In the genomic region with DNA sequence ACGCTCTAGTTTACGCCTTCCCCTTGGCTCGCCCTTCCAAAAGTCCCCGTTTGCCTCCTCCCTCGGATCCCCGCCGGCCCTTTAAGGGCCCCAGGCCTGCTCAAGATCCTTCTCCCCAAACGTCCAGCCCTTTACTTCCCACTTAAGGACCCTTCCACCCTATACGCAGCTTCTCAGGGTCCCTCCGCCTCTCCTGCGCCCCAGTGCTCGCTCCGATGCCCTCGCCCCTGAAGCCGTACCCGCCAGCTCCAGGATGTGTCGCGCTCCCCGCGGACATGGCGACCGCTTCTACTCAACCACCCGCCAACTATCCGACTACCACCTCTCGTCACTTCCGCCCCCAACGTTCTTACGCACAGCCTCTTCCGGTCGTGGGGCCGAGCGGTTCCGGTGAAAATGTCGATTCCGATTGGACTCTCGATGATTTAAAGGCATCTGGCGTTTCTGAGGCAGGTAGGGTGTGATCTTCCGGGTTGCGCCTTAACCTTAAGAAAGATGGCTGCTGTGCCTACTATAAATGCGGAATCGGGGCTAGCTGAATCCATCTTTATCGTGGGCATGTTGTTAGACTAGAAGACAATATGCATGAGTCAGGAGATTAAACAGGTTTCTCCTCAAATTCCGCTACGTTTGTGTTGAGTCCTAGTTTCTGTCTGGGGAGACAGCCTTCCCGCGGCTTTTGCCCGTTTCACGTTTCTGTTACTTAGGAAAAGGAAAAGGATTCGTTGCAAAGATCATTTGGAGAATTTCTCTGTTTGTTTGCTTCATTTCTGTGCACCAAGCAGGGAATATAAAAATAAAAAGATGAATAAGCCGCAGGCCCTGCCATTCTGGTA, we compare ENCODE assay signal across 8 cellular contexts. TPM values are rescaled to one million over a fixed set of nuclear protein-coding genes. Genes with fewer than 3 reads are reported as not detected.
DNase-seq lines count a peak whose midpoint lies in the region; ATAC-seq, FAIRE-seq and TF ChIP-seq lines count a peak whose summit lies in the region.

A gene (minus strand): TSS at position 317 of the 836 bp plus-strand sequence. CDS start 40 bp downstream, at position 277.

- no peaks in the 10 kb centered on the region for H3K27me3 ChIP-seq in keratinocyte (ENCODE audit: control insufficient read depth, extremely low read depth, insufficient read depth, low read length)

- H3K4me2 ChIP-seq in keratinocyte (ENCODE audit: control insufficient read depth, extremely low read depth, insufficient read depth, low read depth, low read length), result peak within 1 kb of the TSS; percentile 95

- no peaks in the 10 kb centered on the region for H3K9me3 ChIP-seq in keratinocyte (ENCODE audit: control insufficient read depth, low read depth, low read length)

- H3K27ac ChIP-seq in keratinocyte (ENCODE audit: control insufficient read depth, insufficient read depth, low read length), result peak within 1 kb of the TSS; percentile 96

- H3K4me1 ChIP-seq in keratinocyte (ENCODE audit: control insufficient read depth, extremely low read depth, insufficient read depth, low read length), result peaks cover 38% of the 10 kb centered on the region

- H2AFZ ChIP-seq in keratinocyte (ENCODE audit: control insufficient read depth, low read length), result peak within 1 kb of the TSS; percentile 29

- peak; percentile 87 for ATAC-seq in GM19025 (IDR thresholded peaks at IDR 0.05; ENCODE audit: low read depth, unreplicated experiment)
- peak; percentile 94 for ATAC-seq in HG03342 (IDR thresholded peaks at IDR 0.05; ENCODE audit: unreplicated experiment)

- peaks cover 5% of the 10 kb centered on the region for H4K20me1 ChIP-seq in keratinocyte (ENCODE audit: control insufficient read depth, extremely low read depth, insufficient read depth, low read length)

- H3K36me3 ChIP-seq in keratinocyte (ENCODE audit: control insufficient read depth in 2 of 2, extremely low read depth in 1 of 2, insufficient read depth in 2 of 2, low read length in 2 of 2), result peaks cover 6 to 23% of the 10 kb centered on the region in 2 experiments

- DNase-seq in AG20443 (ENCODE audit: low spot score) (peak; percentile 95), NCI-H446 (lab: John Stamatoyannopoulos, UW) (peak; percentile 98 to 99), cerebellar nuclear complex (lab: John Stamatoyannopoulos, UW) (peak; percentile 85 to 93), keratinocyte (ENCODE audit: low read depth, low spot score) (peak; percentile 85)
- DNase-seq in activated CD4-positive, CD25-positive, alpha-beta regulatory T cell treated with anti-CD3 and anti-CD28 coated beads, Interleukin-2, amount 50 U/mL, for 16 hours (ENCODE audit: low read depth, low spot score), result peak; percentile 94
- DNase-seq in stimulated activated CD4-positive, alpha-beta T cell treated with anti-CD3 and anti-CD28 coated beads, Interleukin-15, amount 100 ng/mL, for 24 hours, result peak; percentile 95

- H3K79me2 ChIP-seq in keratinocyte (ENCODE audit: control insufficient read depth, insufficient read depth, low read length), result peaks cover 48% of the 10 kb centered on the region

- peaks cover 3% of the 10 kb centered on the region for H3K9me1 ChIP-seq in keratinocyte (ENCODE audit: control insufficient read depth, extremely low read depth, insufficient read depth, low read length)

- TF ChIP-seq CTCF in keratinocyte (optimal IDR thresholded peaks at IDR 0.05 in 1 of 3, IDR thresholded peaks at IDR 0.05 in 1 of 3, conservative IDR thresholded peaks at IDR 0.05 in 1 of 3; ENCODE audit: extremely low read depth in 1 of 3, insufficient read depth in 2 of 3, low read length in 3 of 3), result no peak

- FAIRE-seq in keratinocyte (lab: Jason Lieb, UNC), result peak; percentile 93

- peak within 1 kb of the TSS; percentile 98 for H3K9ac ChIP-seq in keratinocyte (ENCODE audit: control insufficient read depth, extremely low read depth, insufficient read depth, low read length)

- dilution Hi-C loops in keratinocyte (cut with MboI; ENCODE audit: extremely low pct_ligation_motif_present, low sequenced_read_pairs), result no loop called here

- peak within 1 kb of the TSS; percentile 87 to 97 (median 93) for H3K4me3 ChIP-seq in keratinocyte (ENCODE audit: control insufficient read depth in 2 of 3, extremely low read depth in 1 of 3, insufficient read depth in 2 of 3, low read depth in 1 of 3, low read length in 3 of 3)

RNA-seq across cellular contexts. Expression of the gene that starts here (rescaled TPM):
- 31.6 to 61.0 TPM (median 51.3 TPM) in 3 replicates for polyA plus RNA-seq in keratinocyte
- polyA plus RNA-seq in keratinocyte (2011; ENCODE audit: low read depth), result 12.1 TPM
- 14.9 and 23.2 TPM in 2 replicates for polyA plus RNA-seq in keratinocyte (2011; cell fraction: cytosol; rRNA removed)
- polyA plus RNA-seq in keratinocyte (2011; cell fraction: nucleus; rRNA removed), result 164 and 203 TPM in 2 replicates
- 13.7 and 43.9 TPM in 2 replicates for polyA plus RNA-seq in keratinocyte (2012; ENCODE audit: low replicate concordance)
- 23.6 to 71.5 TPM (median 61.3 TPM) in 3 replicates for polyA minus RNA-seq in keratinocyte
- polyA minus RNA-seq in keratinocyte (2011; cell fraction: cytosol; rRNA and poly(A)+ RNA removed), result 16.3 TPM
- 45.5 and 75.0 TPM in 2 replicates for polyA minus RNA-seq in keratinocyte (2011; cell fraction: nucleus; rRNA and poly(A)+ RNA removed)

Comparison
In these comparisons a context has a peak if more than half of its experiments do, and no peak if none do; other contexts are left out.
1. Peak in every context shown above with its lines: DNase-seq, ATAC-seq, H3K4me3 ChIP-seq and H3K27ac ChIP-seq.